33 cellular contexts compared by ENCODE assay signal in the genomic region with DNA sequence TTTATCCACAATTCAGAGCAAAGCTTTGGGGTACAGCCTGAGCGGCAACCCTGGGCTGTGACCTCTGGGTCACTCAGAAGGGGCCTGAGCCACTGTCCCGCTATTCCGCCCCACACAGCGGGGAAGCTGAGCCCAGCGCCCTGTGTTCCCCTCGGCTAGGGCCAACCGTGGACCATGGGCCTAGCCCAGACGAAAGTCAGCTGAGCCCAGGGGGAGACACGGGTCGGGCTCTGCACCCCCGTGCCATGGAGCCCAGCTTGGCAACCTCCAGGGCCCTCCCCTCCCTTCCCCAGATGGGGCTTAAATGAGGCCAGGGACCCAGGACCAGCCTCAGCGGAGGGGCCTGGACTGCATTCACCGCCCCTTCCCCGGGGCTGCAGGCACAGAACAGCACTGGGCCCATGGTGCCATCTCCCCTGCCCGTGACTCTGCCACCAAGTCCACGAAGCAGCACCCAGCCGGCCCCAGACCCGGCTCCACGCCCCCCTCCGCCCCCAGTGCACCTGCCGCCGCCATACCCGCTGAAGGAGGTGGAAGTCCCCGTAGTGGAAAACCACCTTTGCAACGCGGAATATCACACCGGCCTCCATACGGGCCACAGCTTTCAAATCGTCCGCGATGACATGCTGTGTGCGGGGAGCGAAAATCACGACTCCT. TPM values are rescaled to one million over a fixed set of nuclear protein-coding genes. Genes with fewer than 3 reads are reported as not detected.
"Had no signal": no experiment of that assay in that cellular context is flagged by ENCODE, and none has a peak within 500 bp of the region (broad histone marks: within the 10 kb centered on the region; RNA-seq: fewer than 3 reads in every experiment).

No MANE protein-coding gene starts in this region.

- H3K4me1 ChIP-seq: foreskin keratinocyte, left lung, lower lobe of right lung had no signal

- H3K4me1 Mint-ChIP-seq: activated T-helper 17 cell treated with anti-CD3 and anti-CD28 coated beads, Interleukin-2, amount 50 U/mL, for 72 hours; nephron had no signal

- DNase-seq: activated B cell treated with CpG ODN at 0.5 μM for 24 hours; activated CD4-positive, alpha-beta T cell treated with anti-CD3 and anti-CD28 coated beads for 4 hours; activated CD4-positive, alpha-beta T cell treated with anti-CD3 and anti-CD28 coated beads, Interleukin-2, amount 50 U/mL, for 48 hours; activated naive CD4-positive, alpha-beta T cell; activated T-cell treated with anti-CD3 and anti-CD28 coated beads, Interleukin-2, amount 50 U/mL, for 4 hours; dermis blood vessel endothelial cell; effector CD4-positive, alpha-beta T cell; foreskin keratinocyte; left lung; lower lobe of right lung; mesendoderm; stimulated activated CD4-positive, alpha-beta T cell treated with anti-CD3 and anti-CD28 coated beads, Interleukin-4, amount 100 ng/mL, for 4 hours; stimulated activated CD8-positive, alpha-beta memory T cell treated with anti-CD3 and anti-CD28 coated beads, Interleukin-4, amount 100 ng/mL, for 48 hours; stimulated activated naive B cell treated with anti-CD40 and anti-IgM and Interleukin-4, amounts not matched to agents 10 μg/mL and 1 μg/mL and 100 μg/mL, for 72 hours; T-helper 1 cell; tibial artery had no signal

- H3K36me3 Mint-ChIP-seq: activated naive CD4-positive, alpha-beta T cell treated with anti-CD3 and anti-CD28 coated beads, Interleukin-2, amount 50 U/mL, for 72 hours; stimulated activated naive B cell treated with anti-CD40 and anti-IgM and Interleukin-4, amounts not matched to agents 10 μg/mL and 1 μg/mL and 100 μg/mL, for 72 hours had no signal

- FAIRE-seq: colon, islet of Langerhans had no signal

- H3K27ac Mint-ChIP-seq: activated B cell treated with CpG ODN at 0.5 μM for 24 hours; activated naive CD4-positive, alpha-beta T cell treated with anti-CD3 and anti-CD28 coated beads, Interleukin-2, amount 50 U/mL, for 72 hours; activated T-helper 17 cell treated with anti-CD3 and anti-CD28 coated beads, Interleukin-2, amount 50 U/mL, for 72 hours; nephron; stimulated activated naive B cell treated with anti-CD40 and anti-IgM and Interleukin-4, amounts not matched to agents 10 μg/mL and 1 μg/mL and 100 μg/mL, for 72 hours; T-helper 2 cell treated with Interferon-gamma antibody and Interleukin-4, amounts not matched to agents 5 μg/mL and 100 μg/mL, for 36 hours had no signal

- H3K4me3 ChIP-seq: breast epithelium, esophagus muscularis mucosa, heart left ventricle, left lung, lower lobe of right lung, skin epidermis, suprapubic skin, tibial artery had no signal

- H3K9me3 Mint-ChIP-seq: activated B cell treated with CpG ODN at 0.5 μM for 24 hours; activated naive CD4-positive, alpha-beta T cell treated with anti-CD3 and anti-CD28 coated beads, Interleukin-2, amount 50 U/mL, for 72 hours; activated T-cell treated with anti-CD3 and anti-CD28 coated beads, Interleukin-2, amount 50 U/mL, for 4 hours; activated T-helper 17 cell treated with anti-CD3 and anti-CD28 coated beads, Interleukin-2, amount 50 U/mL, for 72 hours; central memory CD8-positive, alpha-beta T cell; nephron; stimulated activated naive B cell treated with anti-CD40 and anti-IgM and Interleukin-4, amounts not matched to agents 10 μg/mL and 1 μg/mL and 100 μg/mL, for 72 hours; T-helper 2 cell treated with Interferon-gamma antibody and Interleukin-4, amounts not matched to agents 5 μg/mL and 100 μg/mL, for 36 hours had no signal

- H3K4me3 Mint-ChIP-seq: activated B cell treated with CpG ODN at 0.5 μM for 24 hours; activated T-cell treated with anti-CD3 and anti-CD28 coated beads, Interleukin-2, amount 50 U/mL, for 4 hours; activated T-helper 17 cell treated with anti-CD3 and anti-CD28 coated beads, Interleukin-2, amount 50 U/mL, for 72 hours; central memory CD8-positive, alpha-beta T cell; nephron; stimulated activated naive B cell treated with anti-CD40 and anti-IgM and Interleukin-4, amounts not matched to agents 10 μg/mL and 1 μg/mL and 100 μg/mL, for 72 hours; T-helper 2 cell treated with Interferon-gamma antibody and Interleukin-4, amounts not matched to agents 5 μg/mL and 100 μg/mL, for 36 hours had no signal

- ATAC-seq: activated naive CD4-positive, alpha-beta T cell treated with anti-CD3 and anti-CD28 coated beads, Interleukin-2, amount 50 U/mL, for 72 hours; activated T-cell treated with anti-CD3 and anti-CD28 coated beads, Interleukin-2, amount 50 U/mL, for 4 hours; activated T-helper 17 cell treated with anti-CD3 and anti-CD28 coated beads, Interleukin-2, amount 50 U/mL, for 72 hours; foreskin keratinocyte; heart left ventricle; left lung; sciatic nerve had no signal

- H3K9me3 ChIP-seq: breast epithelium, esophagus muscularis mucosa, heart left ventricle, left lung, lower lobe of right lung, neutrophil, suprapubic skin, tibial artery had no signal

- H3K27ac ChIP-seq: breast epithelium, esophagus muscularis mucosa, foreskin keratinocyte, heart left ventricle, left lung, lower lobe of right lung, neutrophil, skin epidermis, suprapubic skin, tibial artery had no signal

- H3K36me3 ChIP-seq: breast epithelium, esophagus muscularis mucosa, heart left ventricle, left lung, lower lobe of right lung, neutrophil, suprapubic skin, tibial artery had no signal

RNA-seq across cellular contexts. Expression of a gene that starts 1.8 kb away (rescaled TPM):
- total RNA-seq: activated B cell treated with CpG ODN at 0.5 μM for 24 hours; activated naive CD4-positive, alpha-beta T cell treated with anti-CD3 and anti-CD28 coated beads, Interleukin-2, amount 50 U/mL, for 72 hours; activated T-helper 17 cell treated with anti-CD3 and anti-CD28 coated beads, Interleukin-2, amount 50 U/mL, for 72 hours; dermis blood vessel endothelial cell; foreskin keratinocyte; mononuclear cell; osteocyte; renal cortical epithelial cell had no signal
- polyA plus RNA-seq: foreskin keratinocyte had no signal

RNA-seq across cellular contexts. Expression of a gene that starts 17.2 kb away (rescaled TPM):
- total RNA-seq: activated B cell treated with CpG ODN at 0.5 μM for 24 hours, dermis blood vessel endothelial cell, foreskin keratinocyte, mononuclear cell, osteocyte, renal cortical epithelial cell had no signal
- polyA plus RNA-seq: foreskin keratinocyte had no signal

RNA-seq across cellular contexts. Expression of a gene that starts 27.7 kb away (rescaled TPM):
- total RNA-seq: activated B cell treated with CpG ODN at 0.5 μM for 24 hours; activated T-helper 17 cell treated with anti-CD3 and anti-CD28 coated beads, Interleukin-2, amount 50 U/mL, for 72 hours; dermis blood vessel endothelial cell; foreskin keratinocyte; mononuclear cell; osteocyte; renal cortical epithelial cell had no signal
- polyA plus RNA-seq: foreskin keratinocyte had no signal

RNA-seq across cellular contexts. Expression of a gene that starts 32.6 kb away (rescaled TPM):
- total RNA-seq: activated B cell treated with CpG ODN at 0.5 μM for 24 hours; activated naive CD4-positive, alpha-beta T cell treated with anti-CD3 and anti-CD28 coated beads, Interleukin-2, amount 50 U/mL, for 72 hours; activated T-cell treated with anti-CD3 and anti-CD28 coated beads, Interleukin-2, amount 50 U/mL, for 4 hours; activated T-helper 17 cell treated with anti-CD3 and anti-CD28 coated beads, Interleukin-2, amount 50 U/mL, for 72 hours; dermis blood vessel endothelial cell; foreskin keratinocyte; heart left ventricle; mononuclear cell; osteocyte; renal cortical epithelial cell had no signal
- polyA plus RNA-seq: foreskin keratinocyte, heart left ventricle had no signal
